ENCODE assay signal across 10 cellular contexts in the genomic region with DNA sequence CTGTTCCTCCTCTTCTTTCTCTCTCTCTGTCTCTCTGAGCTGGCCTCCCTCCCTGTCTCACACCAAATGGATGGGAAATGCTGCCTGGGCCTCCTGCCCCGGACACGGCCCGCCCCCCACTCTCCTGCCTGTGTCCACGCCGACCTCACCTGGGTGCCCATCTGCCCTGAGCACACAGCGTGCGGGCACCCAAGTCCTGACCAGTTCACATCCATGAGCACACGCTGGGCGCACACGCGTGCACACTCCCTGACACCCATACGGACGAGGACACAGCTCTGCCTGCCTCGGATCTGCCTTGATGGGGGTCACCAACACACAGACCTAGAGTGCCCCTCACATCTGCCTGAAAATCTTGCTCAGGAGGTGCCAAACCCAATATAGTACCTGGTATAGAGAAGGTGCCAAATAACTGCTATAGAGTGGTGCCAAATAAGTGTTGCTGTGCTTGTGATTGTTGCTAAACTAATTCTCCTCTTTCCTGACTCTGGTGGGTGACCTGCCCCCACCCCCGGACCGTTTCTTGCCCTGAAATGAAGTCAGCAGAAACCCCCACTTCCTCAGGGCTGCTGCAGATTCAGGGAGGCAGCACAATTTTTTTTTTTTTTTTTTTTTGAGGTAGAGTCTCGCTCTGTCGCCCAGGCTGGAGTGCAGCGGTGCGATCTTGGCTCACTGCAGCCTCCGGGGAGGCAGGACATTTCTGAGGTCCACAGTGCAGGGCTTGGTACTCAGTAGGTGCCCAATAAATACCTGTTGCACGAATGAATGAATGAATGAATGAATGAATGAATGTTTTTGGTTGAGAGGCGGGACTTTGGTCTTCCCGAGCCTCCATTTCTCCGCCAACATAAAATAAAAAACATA. TPM values are rescaled to one million over a fixed set of nuclear protein-coding genes. Genes with fewer than 3 reads are reported as not detected.
DNase-seq lines count a peak whose midpoint lies in the region; ATAC-seq and TF ChIP-seq lines count a peak whose summit lies in the region.
"Had no signal": no experiment of that assay in that cellular context is flagged by ENCODE, and none has a peak within 500 bp of the region (broad histone marks: within the 10 kb centered on the region; RNA-seq: fewer than 3 reads in every experiment).

No MANE protein-coding gene starts in this region.

- ATAC-seq in activated T-cell treated with anti-CD3 and anti-CD28 coated beads, Interleukin-2, amount 50 U/mL, for 72 hours (replicated peaks in 1 of 2): no peak
- peak; percentile 64 for ATAC-seq in naive B cell (ENCODE audit: low read depth in 2 of 2)
- no peak for ATAC-seq in HG03175 (IDR thresholded peaks at IDR 0.05; ENCODE audit: unreplicated experiment)
- ATAC-seq in GM21447 (IDR thresholded peaks at IDR 0.05; ENCODE audit: unreplicated experiment): no peak

- intact Hi-C loops in dorsolateral prefrontal cortex (cut with DNase I): no loop called here
- intact Hi-C loops in transverse colon (cut with DNase I; ENCODE audit: low total_unique reads): no loop called here

- in situ Hi-C loops in transverse colon (cut with MboI; ENCODE audit: low pct_ligation_motif_present in 1 of 4, low pct_unique_long_range_greater_than_20kb in 1 of 4, low sequenced_read_pairs in 3 of 4): no loop called here

- H3K36me3 ChIP-seq in transverse colon: no peaks in the 10 kb centered on the region

- TF ChIP-seq POLR2A in transverse colon (IDR thresholded peaks at IDR 0.05): no peak

- H3K4me1 ChIP-seq in transverse colon: peaks cover 4 to 59% (median 31%) of the 10 kb centered on the region in 4 donors

- DNase-seq in activated T-cell treated with anti-CD3 and anti-CD28 coated beads, Interleukin-2, amount 50 U/mL, for 72 hours: no peak
- DNase-seq in activated T-cell treated with anti-CD3 and anti-CD28 coated beads, Interleukin-2, amount 50 U/mL, for 24 hours: no peak
- DNase-seq in dorsolateral prefrontal cortex (no peak), naive B cell (no peak), transverse colon (no peak), NCI-H748 (lab: John Stamatoyannopoulos, UW; ENCODE audit: unreplicated experiment) (no peak)
- DNase-seq: NCI-H2029; stimulated activated CD4-positive, alpha-beta T cell treated with anti-CD3 and anti-CD28 coated beads, Interleukin-4, amount 100 ng/mL, for 1 hour had no signal

- no peak for TF ChIP-seq EP300 in transverse colon (IDR thresholded peaks at IDR 0.05; ENCODE audit: low read depth)

- no peaks in the 10 kb centered on the region for H3K27me3 Mint-ChIP-seq in activated T-cell treated with anti-CD3 and anti-CD28 coated beads, Interleukin-2, amount 50 U/mL, for 72 hours (ENCODE audit: low read depth)
- no peaks in the 10 kb centered on the region for H3K27me3 Mint-ChIP-seq in activated T-cell treated with anti-CD3 and anti-CD28 coated beads, Interleukin-2, amount 50 U/mL, for 24 hours
- peaks cover 0 to 19% (median 17%) of the 10 kb centered on the region in 3 donors for H3K27me3 Mint-ChIP-seq in naive B cell

- no peaks in the 10 kb centered on the region for H3K27me3 ChIP-seq in dorsolateral prefrontal cortex
- no peaks in the 10 kb centered on the region for H3K27me3 ChIP-seq in transverse colon

- H3K9me3 ChIP-seq in transverse colon: no peaks in the 10 kb centered on the region

- 59 to 73% methylated on average over 7 to 25 of the region's 25 CpGs for WGBS in transverse colon (ENCODE audit: low coverage in 1 of 2), 2 donors

- H3K27ac ChIP-seq in dorsolateral prefrontal cortex (peak overlapping the region in 53 of 59 donors; percentile 28 to 99 (median 92)), transverse colon (peak overlapping the region; percentile 94 to 100 (median 97))

- H3K27ac Mint-ChIP-seq in activated T-cell treated with anti-CD3 and anti-CD28 coated beads, Interleukin-2, amount 50 U/mL, for 72 hours: no peak overlapping the region
- H3K27ac Mint-ChIP-seq in activated T-cell treated with anti-CD3 and anti-CD28 coated beads, Interleukin-2, amount 50 U/mL, for 24 hours: no peak overlapping the region
- peak overlapping the region in 2 of 6 donors; percentile 58 to 89 for H3K27ac Mint-ChIP-seq in naive B cell

- TF ChIP-seq CTCF in dorsolateral prefrontal cortex (IDR thresholded peaks at IDR 0.05 in 54 of 56, conservative IDR thresholded peaks at IDR 0.05 in 2 of 56; ENCODE audit: low read depth in 1 of 56, partially characterized antibody in 56 of 56) (no peak), transverse colon (IDR thresholded peaks at IDR 0.05) (no peak)

- H3K4me3 Mint-ChIP-seq in activated T-cell treated with anti-CD3 and anti-CD28 coated beads, Interleukin-2, amount 50 U/mL, for 72 hours: peak overlapping the region; percentile 17 to 46
- H3K4me3 Mint-ChIP-seq in activated T-cell treated with anti-CD3 and anti-CD28 coated beads, Interleukin-2, amount 50 U/mL, for 24 hours: no peak overlapping the region
- peak overlapping the region in 7 of 8 donors; percentile 2 to 79 (median 49) for H3K4me3 Mint-ChIP-seq in naive B cell

- H3K9me3 Mint-ChIP-seq in activated T-cell treated with anti-CD3 and anti-CD28 coated beads, Interleukin-2, amount 50 U/mL, for 72 hours: no peaks in the 10 kb centered on the region
- H3K9me3 Mint-ChIP-seq in activated T-cell treated with anti-CD3 and anti-CD28 coated beads, Interleukin-2, amount 50 U/mL, for 24 hours: no peaks in the 10 kb centered on the region
- H3K9me3 Mint-ChIP-seq in naive B cell: peaks cover 0 to 2% (median 0%) of the 10 kb centered on the region in 7 donors

- peaks cover 31% of the 10 kb centered on the region for H3K4me1 Mint-ChIP-seq in activated T-cell treated with anti-CD3 and anti-CD28 coated beads, Interleukin-2, amount 50 U/mL, for 72 hours (ENCODE audit: low read depth)
- H3K4me1 Mint-ChIP-seq in activated T-cell treated with anti-CD3 and anti-CD28 coated beads, Interleukin-2, amount 50 U/mL, for 24 hours (ENCODE audit: low read depth): peaks cover 38% of the 10 kb centered on the region
- H3K4me1 Mint-ChIP-seq in naive B cell: peaks cover 40 to 60% (median 54%) of the 10 kb centered on the region in 3 donors

- H3K4me3 ChIP-seq in dorsolateral prefrontal cortex (peak overlapping the region in 12 of 59 donors; percentile 73 to 84 (median 79)), transverse colon (peak overlapping the region in 1 of 4 donors; percentile 59)

- no peaks in the 10 kb centered on the region for H3K36me3 Mint-ChIP-seq in activated T-cell treated with anti-CD3 and anti-CD28 coated beads, Interleukin-2, amount 50 U/mL, for 72 hours (ENCODE audit: insufficient read depth in 2 of 2)
- H3K36me3 Mint-ChIP-seq in activated T-cell treated with anti-CD3 and anti-CD28 coated beads, Interleukin-2, amount 50 U/mL, for 24 hours (ENCODE audit: low read depth): peaks cover 2% of the 10 kb centered on the region
- no peaks in the 10 kb centered on the region for H3K36me3 Mint-ChIP-seq in naive B cell

RNA-seq across cellular contexts. Expression of gene NFIC, which starts 4.6 kb away (rescaled TPM):
- total RNA-seq in activated T-cell treated with anti-CD3 and anti-CD28 coated beads, Interleukin-2, amount 50 U/mL, for 72 hours: 10 to 100 TPM; 19.8 to 24.8 TPM
- 100 to 1,000 TPM in 118 of 120 experiments, 10 to 100 TPM in 2; 98.0 to 269 (median 135) TPM for total RNA-seq in dorsolateral prefrontal cortex
- polyA plus RNA-seq in naive B cell (ENCODE audit: low read depth in 6 of 6): 10 to 100 TPM in 1 of 6 donors, 1 to 10 TPM in 4, not detected in 1; 3.4 to 11.4 (median 5.3) TPM
- total RNA-seq in transverse colon: 100 to 1,000 TPM in 1 of 4 donors, 10 to 100 TPM in 3; 39.9 to 145 (median 68.1) TPM

Comparison
In these comparisons a context has a peak if more than half of its experiments do, and no peak if none do; other contexts are left out.
1. ATAC-seq: peak in naive B cell (2 of 2); none in activated T-cell treated with anti-CD3 and anti-CD28 coated beads, Interleukin-2, amount 50 U/mL, for 72 hours (0 of 2), HG03175 (single experiment) and GM21447 (single experiment).